29 cellular contexts compared by ENCODE assay signal in the genomic region with DNA sequence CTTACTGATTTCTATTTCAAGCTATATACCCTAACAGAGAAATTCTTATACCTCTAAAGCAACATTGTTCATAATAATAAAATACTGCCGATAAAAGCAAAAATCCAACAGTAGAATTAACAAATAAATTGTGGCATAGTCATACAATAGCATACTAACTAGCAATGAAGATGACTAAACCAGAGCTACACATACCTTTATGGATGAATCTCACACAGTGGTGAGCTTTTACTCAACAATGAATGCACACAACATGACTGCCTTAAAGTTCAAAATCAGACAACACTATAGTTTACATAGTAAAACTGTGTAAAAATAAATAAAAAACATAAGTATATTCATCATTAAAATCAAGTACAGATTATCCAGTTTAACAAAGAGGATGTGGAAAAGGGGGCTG.
"Had no signal": no experiment of that assay in that cellular context is flagged by ENCODE, and none has a peak within 500 bp of the region (broad histone marks: within the 10 kb centered on the region; RNA-seq: fewer than 3 reads in every experiment).

No MANE protein-coding gene starts in this region.

- H3K4me3 ChIP-seq: breast epithelium, esophagus muscularis mucosa, right lobe of liver, skin epidermis, upper lobe of left lung had no signal

- H3K27me3 ChIP-seq: breast epithelium, esophagus muscularis mucosa, neutrophil, right lobe of liver, upper lobe of left lung had no signal

- H3K9me3 Mint-ChIP-seq: activated T-cell treated with anti-CD3 and anti-CD28 coated beads, Interleukin-2, amount 50 U/mL, for 24 hours; central memory CD8-positive, alpha-beta T cell; dendritic cell treated with granulocyte-macrophage colony-stimulating factor and Interleukin-4, amounts not matched to agents 40 ng/mL and 50 ng/mL, for 4 days; endodermal cell; T-helper 1 cell treated with Interleukin-12 subunit alpha and Interleukin-12 subunit beta and Interleukin-4 antibody, amounts not matched to agents 30 μg/mL and 1 μg/mL, for 36 hours had no signal

- H3K27ac Mint-ChIP-seq: activated T-cell treated with anti-CD3 and anti-CD28 coated beads, Interleukin-2, amount 50 U/mL, for 24 hours; dendritic cell treated with granulocyte-macrophage colony-stimulating factor and Interleukin-4, amounts not matched to agents 40 ng/mL and 50 ng/mL, for 4 days; endodermal cell; nephron progenitor cell; T-helper 1 cell treated with Interleukin-12 subunit alpha and Interleukin-12 subunit beta and Interleukin-4 antibody, amounts not matched to agents 30 μg/mL and 1 μg/mL, for 36 hours had no signal

- H3K27ac ChIP-seq: breast epithelium, esophagus muscularis mucosa, neutrophil, right lobe of liver, skin epidermis, upper lobe of left lung, VCaP had no signal

- DNase-seq: activated CD4-positive, alpha-beta T cell treated with anti-CD3 and anti-CD28 coated beads for 48 hours; activated CD4-positive, alpha-beta T cell treated with anti-CD3 and anti-CD28 coated beads, Interleukin-2, amount 50 U/mL, for 48 hours; activated CD8-positive, alpha-beta memory T cell treated with anti-CD3 and anti-CD28 coated beads for 24 hours; activated CD8-positive, alpha-beta memory T cell treated with anti-CD3 and anti-CD28 coated beads, Interleukin-2, amount 50 U/mL, for 4 hours; activated gamma-delta T cell treated with Interleukin-2 at 50 U/mL for 16 hours; activated naive CD4-positive, alpha-beta T cell treated with anti-CD3 and anti-CD28 coated beads, Interleukin-2, amount 50 U/mL, for 16 hours; activated T-cell treated with anti-CD3 and anti-CD28 coated beads, Interleukin-2, amount 50 U/mL, for 24 hours; endodermal cell; islet precursor cell; left cardiac atrium; left ventricle myocardium superior; nephron progenitor cell; right lobe of liver; stimulated activated CD4-positive, alpha-beta T cell treated with anti-CD3 and anti-CD28 coated beads, Interleukin-12 subunit alpha, Interleukin-12 subunit beta, amount 100 ng/mL, for 4 hours; stimulated activated CD4-positive, alpha-beta T cell treated with anti-CD3 and anti-CD28 coated beads, Interleukin-4, amount 100 ng/mL, for 1 hour; stimulated activated naive CD8-positive, alpha-beta T cell treated with anti-CD3 and anti-CD28 coated beads, Interleukin-15, Interleukin-2, amounts not matched to agents 100 U/mL and 50 U/mL, for 24 hours; substantia nigra; T-helper 9 cell; upper lobe of left lung had no signal

- FAIRE-seq: frontal cortex, TTC549 had no signal

- H3K27me3 Mint-ChIP-seq: activated T-cell treated with anti-CD3 and anti-CD28 coated beads, Interleukin-2, amount 50 U/mL, for 24 hours; central memory CD8-positive, alpha-beta T cell; dendritic cell treated with granulocyte-macrophage colony-stimulating factor and Interleukin-4, amounts not matched to agents 40 ng/mL and 50 ng/mL, for 4 days had no signal

- H3K4me1 ChIP-seq: breast epithelium, esophagus muscularis mucosa, upper lobe of left lung had no signal

- H3K4me1 Mint-ChIP-seq: nephron progenitor cell had no signal

- H3K36me3 ChIP-seq: breast epithelium, right lobe of liver had no signal

- H3K9me3 ChIP-seq: breast epithelium, esophagus muscularis mucosa, neutrophil, right lobe of liver, upper lobe of left lung had no signal

- ATAC-seq: left cardiac atrium; left ventricle myocardium superior; right lobe of liver; stimulated activated naive CD8-positive, alpha-beta T cell treated with anti-CD3 and anti-CD28 coated beads, Interleukin-15, Interleukin-2, amounts not matched to agents 100 U/mL and 50 U/mL, for 24 hours had no signal

- H3K4me3 Mint-ChIP-seq: activated T-cell treated with anti-CD3 and anti-CD28 coated beads, Interleukin-2, amount 50 U/mL, for 24 hours; central memory CD8-positive, alpha-beta T cell; dendritic cell treated with granulocyte-macrophage colony-stimulating factor and Interleukin-4, amounts not matched to agents 40 ng/mL and 50 ng/mL, for 4 days; endodermal cell; nephron progenitor cell; T-helper 1 cell treated with Interleukin-12 subunit alpha and Interleukin-12 subunit beta and Interleukin-4 antibody, amounts not matched to agents 30 μg/mL and 1 μg/mL, for 36 hours had no signal
